8 cellular contexts compared by ENCODE assay signal in the genomic region with DNA sequence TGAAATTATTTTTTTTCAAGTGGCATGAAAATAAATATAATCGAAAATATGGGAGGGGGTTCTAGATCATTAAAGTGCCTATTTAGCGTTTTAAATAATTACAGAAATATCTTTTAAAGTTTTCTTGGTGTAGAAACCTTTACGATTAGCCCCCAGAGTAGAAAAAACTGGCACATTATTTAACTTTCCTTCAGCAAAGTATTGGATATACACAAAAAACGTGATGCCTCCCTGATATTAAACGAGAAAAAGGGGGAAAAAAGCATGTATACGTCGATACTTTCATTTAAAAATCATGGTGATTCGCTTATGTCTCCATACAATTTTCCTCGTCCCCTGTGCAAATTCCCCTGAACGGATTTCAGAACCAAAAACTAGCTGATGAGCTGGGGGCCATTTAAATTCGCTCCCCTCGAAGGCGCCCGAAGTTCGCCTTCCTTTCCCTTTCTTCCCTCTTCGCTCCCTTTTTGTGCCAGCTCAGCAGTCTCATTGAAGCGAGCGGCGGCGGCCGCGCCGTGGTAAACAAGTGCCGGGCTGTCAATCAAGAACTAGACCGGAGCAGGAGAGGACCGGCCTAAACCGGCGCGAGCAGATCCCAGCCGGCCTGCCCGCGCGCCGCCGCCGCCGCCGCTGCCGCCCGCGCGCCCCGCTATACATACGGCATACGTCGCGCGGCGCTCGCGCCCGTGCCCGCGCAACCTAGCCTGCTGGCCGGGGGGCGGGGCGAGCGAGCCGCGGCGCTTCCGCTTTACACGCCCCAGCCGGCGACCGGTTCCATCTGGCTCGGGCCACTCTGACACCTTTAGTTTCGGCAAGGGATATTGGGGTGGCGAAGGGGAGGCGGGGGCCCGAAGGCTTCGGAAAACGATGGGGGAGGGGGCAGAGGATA. TPM values are rescaled to one million over a fixed set of nuclear protein-coding genes. Genes with fewer than 3 reads are reported as not detected.
DNase-seq lines count a peak whose midpoint lies in the region; ATAC-seq, FAIRE-seq and TF ChIP-seq lines count a peak whose summit lies in the region.

No MANE protein-coding gene starts in this region.

- H3K4me1 Mint-ChIP-seq in immature natural killer cell: peaks cover 41 to 66% of the 10 kb centered on the region in 2 donors

- ATAC-seq in GM18873 (IDR thresholded peaks at IDR 0.05; ENCODE audit: low FRiP score, unreplicated experiment): peak; percentile 41
- ATAC-seq in HG03135 (IDR thresholded peaks at IDR 0.05; ENCODE audit: unreplicated experiment): peak; percentile 51

- peaks cover 16 to 20% (median 17%) of the 10 kb centered on the region in 3 donors for H3K36me3 Mint-ChIP-seq in immature natural killer cell

- peaks cover 37% of the 10 kb centered on the region for H3K4me1 ChIP-seq in ACC112 (ENCODE audit: control insufficient read depth, insufficient read depth, low read length, unreplicated experiment)
- peaks cover 30% of the 10 kb centered on the region for H3K4me1 ChIP-seq in smooth muscle cell (ENCODE audit: low read depth)

- no peaks in the 10 kb centered on the region for H3K9me3 ChIP-seq in smooth muscle cell (replicated peaks; ENCODE audit: low read depth)

- H3K4me3 Mint-ChIP-seq in immature natural killer cell: peak overlapping the region; percentile 94 to 100 (median 99)

- H2AFZ ChIP-seq in ACC112 (ENCODE audit: low read length, unreplicated experiment): no peak overlapping the region
- H2AFZ ChIP-seq in smooth muscle cell (ENCODE audit: low read depth): peak overlapping the region; percentile 76

- under 1% methylated on average over 31 of the region's 73 CpGs for WGBS in smooth muscle cell (ENCODE audit: low lambda C conversion rate)

- H3K27me3 ChIP-seq in ACC112 (ENCODE audit: insufficient read depth, low read length) (no peaks in the 10 kb centered on the region), bronchial epithelial cell (ENCODE audit: control insufficient read depth, insufficient read depth, low read length) (no peaks in the 10 kb centered on the region), smooth muscle cell (ENCODE audit: low read depth) (no peaks in the 10 kb centered on the region)

- H3K27ac ChIP-seq in ACC112 (ENCODE audit: low read depth, low read length): peak overlapping the region; percentile 99
- peak overlapping the region; percentile 93 for H3K27ac ChIP-seq in smooth muscle cell (ENCODE audit: low read depth)

- H3K36me3 ChIP-seq in ACC112 (ENCODE audit: insufficient read depth, low read length) (peaks cover 45% of the 10 kb centered on the region), bronchial epithelial cell (ENCODE audit: control insufficient read depth, insufficient read depth, low read length) (peaks cover 3% of the 10 kb centered on the region), smooth muscle cell (ENCODE audit: low read depth) (peaks cover 22% of the 10 kb centered on the region)

- H3K9me3 Mint-ChIP-seq in immature natural killer cell: no peaks in the 10 kb centered on the region

- peak overlapping the region; percentile 98 for H3K4me2 ChIP-seq in smooth muscle cell

- H3K27me3 Mint-ChIP-seq in immature natural killer cell (ENCODE audit: low read depth in 3 of 3): peaks cover 8 to 28% (median 17%) of the 10 kb centered on the region in 3 donors

- FAIRE-seq in bronchial epithelial cell (lab: Jason Lieb, UNC): no peak

- peaks cover 41% of the 10 kb centered on the region for H3F3A ChIP-seq in smooth muscle cell (ENCODE audit: low read depth)

- H3K9ac ChIP-seq in smooth muscle cell (ENCODE audit: low read depth): peak overlapping the region; percentile 94

- DNase-seq in NCI-H2196 treated with DMSO at 0.1 percent for 48 hours (lab: John Stamatoyannopoulos, UW; ENCODE audit: unreplicated experiment) (peak; percentile 75), bronchial epithelial cell (ENCODE audit: low read depth) (peak; percentile 74), immature natural killer cell (peak; percentile 95 to 97 (median 97)), smooth muscle cell (lab: John Stamatoyannopoulos, UW; ENCODE audit: unreplicated experiment) (peak; percentile 66)

- TF ChIP-seq CTCF in WI38 (IDR thresholded peaks at IDR 0.05; ENCODE audit: low read depth, low read length) (no peak), bronchial epithelial cell (IDR thresholded peaks at IDR 0.05; ENCODE audit: insufficient read depth, low read length, severe bottlenecking) (no peak), smooth muscle cell (IDR thresholded peaks at IDR 0.05; ENCODE audit: borderline replicate concordance, insufficient read depth, poor library complexity, severe bottlenecking) (no peak)

- H3K4me3 ChIP-seq in ACC112 (ENCODE audit: low read depth, low read length) (peak overlapping the region; percentile 98), WI38 (ENCODE audit: low read depth, low read length) (peak overlapping the region; percentile 89), bronchial epithelial cell (ENCODE audit: low read depth, low read length) (peak overlapping the region; percentile 71), smooth muscle cell (peak overlapping the region; percentile 83)

- H3K79me2 ChIP-seq in ACC112 (ENCODE audit: control insufficient read depth, insufficient read depth, low read length, unreplicated experiment) (peaks cover 74% of the 10 kb centered on the region), smooth muscle cell (ENCODE audit: low read depth) (peaks cover 78% of the 10 kb centered on the region)

- H4K20me1 ChIP-seq in smooth muscle cell (ENCODE audit: low read depth): peaks cover 60% of the 10 kb centered on the region

- H3K27ac Mint-ChIP-seq in immature natural killer cell: peak overlapping the region; percentile 98 to 100 (median 100)

RNA-seq across cellular contexts. Expression of a gene that starts 3.3 kb away (rescaled TPM):
- total RNA-seq in bronchial epithelial cell (70.3 and 125 TPM in 2 replicates), smooth muscle cell (95.0 and 106 TPM in 2 replicates)
- polyA plus RNA-seq in immature natural killer cell (10 to 100 TPM; 39.1 to 51.5 (median 50.3) TPM), smooth muscle cell (27.1 and 30.1 TPM in 2 replicates)

Comparison
In these comparisons a context has a peak if more than half of its experiments do, and no peak if none do; other contexts are left out.
1. Peak in every context shown above with its lines: DNase-seq, ATAC-seq, H3K4me3 ChIP-seq and H3K27ac ChIP-seq.